ENCODE assay signal across 1 cellular context in genomic region chr16:1643521-1643920, GRCh38.
TF ChIP-seq lines count a peak whose summit lies in the region.

No MANE protein-coding gene starts in this region.

TF ChIP-seq in HepG2, 621 proteins besides CTCF, POLR2A, EP300 and RAD21:
- TF ChIP-seq ZNF766 (CRISPR knock-in tag; IDR thresholded peaks at IDR 0.05; ENCODE audit: borderline replicate concordance) (no peak), PCBP2 (optimal IDR thresholded peaks at IDR 0.05; ENCODE audit: low read depth, low read length, poor library complexity, severe bottlenecking) (no peak), CSRNP2 (CRISPR knock-in tag; conservative IDR thresholded peaks at IDR 0.05; ENCODE audit: low read depth) (no peak)
